36 cellular contexts compared by ENCODE assay signal in the genomic region with DNA sequence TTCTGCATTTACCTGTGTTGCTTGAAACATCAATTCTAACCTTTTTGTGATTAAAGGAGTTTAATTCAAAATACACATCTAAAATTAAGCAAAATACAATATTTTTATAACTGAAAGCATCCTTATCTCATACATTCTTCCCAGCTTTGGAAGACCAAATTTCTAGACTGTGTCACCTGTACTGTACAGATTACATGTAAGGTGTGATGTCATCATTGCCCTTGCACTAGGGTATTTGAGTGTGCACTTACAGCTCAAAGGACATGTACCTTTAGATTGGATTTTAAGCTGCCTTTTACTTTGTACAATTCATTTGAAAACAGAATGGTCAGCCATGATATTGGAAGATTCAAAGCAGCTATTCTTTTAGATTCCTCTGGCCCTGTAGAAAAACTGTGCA.
"Had no signal": no experiment of that assay in that cellular context is flagged by ENCODE, and none has a peak within 500 bp of the region (broad histone marks: within the 10 kb centered on the region; RNA-seq: fewer than 3 reads in every experiment).

No MANE protein-coding gene starts in this region.

- H3K27ac ChIP-seq: adrenal gland, body of pancreas, brain microvascular endothelial cell, breast epithelium, VCaP had no signal

- H3K36me3 Mint-ChIP-seq: activated CD4-positive, alpha-beta memory T cell treated with anti-CD3 and anti-CD28 coated beads for 36 hours; activated naive CD8-positive, alpha-beta T cell treated with anti-CD3 and anti-CD28 coated beads for 36 hours had no signal

- ATAC-seq: activated CD8-positive, alpha-beta T cell treated with anti-CD3 and anti-CD28 coated beads for 36 hours; activated naive CD4-positive, alpha-beta T cell treated with anti-CD3 and anti-CD28 coated beads, Interleukin-2, amount 50 U/mL, for 72 hours; activated T-cell treated with anti-CD3 and anti-CD28 coated beads, Interleukin-2, amount 50 U/mL, for 4 hours; activated T-cell treated with anti-CD3 and anti-CD28 coated beads, Interleukin-2, amount 50 U/mL, for 72 hours; activated T-helper 17 cell treated with anti-CD3 and anti-CD28 coated beads, Interleukin-2, amount 50 U/mL, for 72 hours; body of pancreas had no signal

- H3K27me3 Mint-ChIP-seq: activated B cell treated with CpG ODN at 0.5 μM for 24 hours; activated CD4-positive, alpha-beta memory T cell treated with anti-CD3 and anti-CD28 coated beads for 36 hours; activated CD4-positive, alpha-beta T cell treated with anti-CD3 and anti-CD28 coated beads, Interleukin-2, amount 10 ng/mL, durations not matched to agents 24 days and 14 days; activated CD8-positive, alpha-beta T cell treated with anti-CD3 and anti-CD28 coated beads for 36 hours; activated naive CD8-positive, alpha-beta T cell treated with anti-CD3 and anti-CD28 coated beads for 36 hours; activated T-helper 17 cell treated with anti-CD3 and anti-CD28 coated beads, Interleukin-2, amount 50 U/mL, for 72 hours had no signal

- H3K36me3 ChIP-seq: adrenal gland, brain microvascular endothelial cell, breast epithelium had no signal

- H3K4me3 ChIP-seq: adrenal gland, body of pancreas, breast epithelium had no signal

- H3K9me3 ChIP-seq: adrenal gland, body of pancreas, breast epithelium had no signal

- DNase-seq: activated B cell treated with CpG ODN at 0.5 μM for 24 hours; activated CD4-positive, alpha-beta memory T cell treated with anti-CD3 and anti-CD28 coated beads for 36 hours; activated CD4-positive, alpha-beta T cell treated with anti-CD3 and anti-CD28 coated beads for 4 hours; activated CD4-positive, alpha-beta T cell treated with anti-CD3 and anti-CD28 coated beads, Interleukin-2, amount 10 ng/mL, durations not matched to agents 24 days and 14 days; activated CD4-positive, alpha-beta T cell treated with anti-CD3 and anti-CD28 coated beads, Interleukin-2, amount 50 U/mL, for 1 hour; activated CD4-positive, alpha-beta T cell treated with anti-CD3 and anti-CD28 coated beads, Interleukin-2, amount 50 U/mL, for 4 hours; activated CD4-positive, CD25-positive, alpha-beta regulatory T cell treated with anti-CD3 and anti-CD28 coated beads, Interleukin-2, amount 50 U/mL, for 72 hours; activated CD8-positive, alpha-beta memory T cell treated with anti-CD3 and anti-CD28 coated beads, Interleukin-2, amount 50 U/mL, for 4 hours; activated CD8-positive, alpha-beta T cell treated with anti-CD3 and anti-CD28 coated beads for 36 hours; activated effector memory CD4-positive, alpha-beta T cell treated with anti-CD3 and anti-CD28 coated beads, Interleukin-2, amount 50 U/mL, for 16 hours; activated gamma-delta T cell treated with Interleukin-2 at 50 U/mL for 16 hours; activated naive CD4-positive, alpha-beta T cell; activated naive CD4-positive, alpha-beta T cell treated with anti-CD3 and anti-CD28 coated beads for 36 hours; activated naive CD4-positive, alpha-beta T cell treated with anti-CD3 and anti-CD28 coated beads, Interleukin-2, amount 50 U/mL, for 16 hours; activated naive CD8-positive, alpha-beta T cell treated with anti-CD3 and anti-CD28 coated beads for 36 hours; activated T-cell treated with anti-CD3 and anti-CD28 coated beads for 4 hours; activated T-cell treated with anti-CD3 and anti-CD28 coated beads, Interleukin-2, amount 50 U/mL, for 1 hour; activated T-cell treated with anti-CD3 and anti-CD28 coated beads, Interleukin-2, amount 50 U/mL, for 4 hours; activated T-cell treated with anti-CD3 and anti-CD28 coated beads, Interleukin-2, amount 50 U/mL, for 72 hours; adrenal gland; amniotic stem cell; aorta; body of pancreas; brain microvascular endothelial cell; central memory CD4-positive, alpha-beta T cell; T-helper 2 cell; T-helper 9 cell had no signal

- H3K27me3 ChIP-seq: adrenal gland, body of pancreas, brain microvascular endothelial cell, breast epithelium had no signal

- FAIRE-seq: astrocyte, TTC549 had no signal

- H3K27ac Mint-ChIP-seq: activated B cell treated with CpG ODN at 0.5 μM for 24 hours; activated CD4-positive, alpha-beta memory T cell treated with anti-CD3 and anti-CD28 coated beads for 36 hours; activated CD4-positive, alpha-beta T cell treated with anti-CD3 and anti-CD28 coated beads, Interleukin-2, amount 10 ng/mL, durations not matched to agents 24 days and 14 days; activated CD8-positive, alpha-beta T cell treated with anti-CD3 and anti-CD28 coated beads for 36 hours; activated naive CD4-positive, alpha-beta T cell treated with anti-CD3 and anti-CD28 coated beads for 36 hours; activated naive CD4-positive, alpha-beta T cell treated with anti-CD3 and anti-CD28 coated beads, Interleukin-2, amount 50 U/mL, for 72 hours; activated naive CD8-positive, alpha-beta T cell treated with anti-CD3 and anti-CD28 coated beads for 36 hours; activated T-cell treated with anti-CD3 and anti-CD28 coated beads, Interleukin-2, amount 50 U/mL, for 72 hours; activated T-helper 1 cell treated with anti-CD3 and anti-CD28 coated beads, Interleukin-12 subunit alpha, Interleukin-12 subunit beta, Interleukin-2, Interleukin-4 antibody, amounts not matched to agents 30 ng/mL and 10 ng/mL and 1 ng/mL, durations not matched to agents 14 hours and 24 hours and 36 hours; activated T-helper 17 cell treated with anti-CD3 and anti-CD28 coated beads, Interleukin-2, amount 50 U/mL, for 72 hours; T-helper 1 cell treated with Interleukin-12 subunit alpha and Interleukin-12 subunit beta and Interleukin-4 antibody, amounts not matched to agents 30 μg/mL and 1 μg/mL, for 36 hours; T-helper 2 cell treated with Interferon-gamma antibody and Interleukin-4, amounts not matched to agents 5 μg/mL and 100 μg/mL, for 36 hours had no signal

- H3K4me3 Mint-ChIP-seq: activated B cell treated with CpG ODN at 0.5 μM for 24 hours; activated CD4-positive, alpha-beta memory T cell treated with anti-CD3 and anti-CD28 coated beads for 36 hours; activated CD4-positive, alpha-beta T cell treated with anti-CD3 and anti-CD28 coated beads, Interleukin-2, amount 10 ng/mL, durations not matched to agents 24 days and 14 days; activated CD8-positive, alpha-beta T cell treated with anti-CD3 and anti-CD28 coated beads for 36 hours; activated naive CD4-positive, alpha-beta T cell treated with anti-CD3 and anti-CD28 coated beads for 36 hours; activated naive CD8-positive, alpha-beta T cell treated with anti-CD3 and anti-CD28 coated beads for 36 hours; activated T-cell treated with anti-CD3 and anti-CD28 coated beads, Interleukin-2, amount 50 U/mL, for 4 hours; activated T-cell treated with anti-CD3 and anti-CD28 coated beads, Interleukin-2, amount 50 U/mL, for 72 hours; activated T-helper 1 cell treated with anti-CD3 and anti-CD28 coated beads, Interleukin-12 subunit alpha, Interleukin-12 subunit beta, Interleukin-2, Interleukin-4 antibody, amounts not matched to agents 30 ng/mL and 10 ng/mL and 1 ng/mL, durations not matched to agents 14 hours and 24 hours and 36 hours; activated T-helper 17 cell treated with anti-CD3 and anti-CD28 coated beads, Interleukin-2, amount 50 U/mL, for 72 hours; T-helper 1 cell treated with Interleukin-12 subunit alpha and Interleukin-12 subunit beta and Interleukin-4 antibody, amounts not matched to agents 30 μg/mL and 1 μg/mL, for 36 hours; T-helper 2 cell treated with Interferon-gamma antibody and Interleukin-4, amounts not matched to agents 5 μg/mL and 100 μg/mL, for 36 hours had no signal

- H3K9me3 Mint-ChIP-seq: activated CD4-positive, alpha-beta T cell treated with anti-CD3 and anti-CD28 coated beads, Interleukin-2, amount 10 ng/mL, durations not matched to agents 24 days and 14 days; T-helper 1 cell treated with Interleukin-12 subunit alpha and Interleukin-12 subunit beta and Interleukin-4 antibody, amounts not matched to agents 30 μg/mL and 1 μg/mL, for 36 hours had no signal

- H3K4me1 ChIP-seq: adrenal gland, body of pancreas, breast epithelium had no signal

- H3K4me1 Mint-ChIP-seq: activated B cell treated with CpG ODN at 0.5 μM for 24 hours; activated CD4-positive, alpha-beta T cell treated with anti-CD3 and anti-CD28 coated beads, Interleukin-2, amount 10 ng/mL, durations not matched to agents 24 days and 14 days; activated naive CD8-positive, alpha-beta T cell treated with anti-CD3 and anti-CD28 coated beads for 36 hours; activated T-helper 17 cell treated with anti-CD3 and anti-CD28 coated beads, Interleukin-2, amount 50 U/mL, for 72 hours had no signal
